1 cellular context compared by ENCODE assay signal in the genomic region with DNA sequence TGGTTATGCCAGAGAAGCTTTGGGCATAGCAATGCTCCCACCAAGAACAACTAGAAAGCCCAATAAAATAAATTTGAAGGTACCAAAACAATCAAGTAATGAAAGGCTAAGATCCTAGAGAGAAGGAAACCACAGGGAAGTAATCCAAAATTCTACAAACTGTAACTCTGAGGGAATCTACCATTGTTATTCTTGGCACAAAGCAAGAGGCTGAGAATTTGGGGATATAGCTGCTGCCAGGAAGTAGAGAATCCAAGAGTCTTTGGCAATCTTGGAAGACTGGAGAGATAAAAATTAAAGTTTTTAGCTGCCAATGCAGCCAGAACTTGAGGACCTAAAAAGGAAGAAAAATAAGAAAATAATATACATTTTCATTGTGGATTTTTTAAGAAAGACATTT.
TF ChIP-seq lines count a peak whose summit lies in the region.

No MANE protein-coding gene starts in this region.

TF ChIP-seq in HEK293, 187 proteins besides CTCF, POLR2A, EP300 and RAD21 (continued from another document):
- TF ChIP-seq, protein P1, sequence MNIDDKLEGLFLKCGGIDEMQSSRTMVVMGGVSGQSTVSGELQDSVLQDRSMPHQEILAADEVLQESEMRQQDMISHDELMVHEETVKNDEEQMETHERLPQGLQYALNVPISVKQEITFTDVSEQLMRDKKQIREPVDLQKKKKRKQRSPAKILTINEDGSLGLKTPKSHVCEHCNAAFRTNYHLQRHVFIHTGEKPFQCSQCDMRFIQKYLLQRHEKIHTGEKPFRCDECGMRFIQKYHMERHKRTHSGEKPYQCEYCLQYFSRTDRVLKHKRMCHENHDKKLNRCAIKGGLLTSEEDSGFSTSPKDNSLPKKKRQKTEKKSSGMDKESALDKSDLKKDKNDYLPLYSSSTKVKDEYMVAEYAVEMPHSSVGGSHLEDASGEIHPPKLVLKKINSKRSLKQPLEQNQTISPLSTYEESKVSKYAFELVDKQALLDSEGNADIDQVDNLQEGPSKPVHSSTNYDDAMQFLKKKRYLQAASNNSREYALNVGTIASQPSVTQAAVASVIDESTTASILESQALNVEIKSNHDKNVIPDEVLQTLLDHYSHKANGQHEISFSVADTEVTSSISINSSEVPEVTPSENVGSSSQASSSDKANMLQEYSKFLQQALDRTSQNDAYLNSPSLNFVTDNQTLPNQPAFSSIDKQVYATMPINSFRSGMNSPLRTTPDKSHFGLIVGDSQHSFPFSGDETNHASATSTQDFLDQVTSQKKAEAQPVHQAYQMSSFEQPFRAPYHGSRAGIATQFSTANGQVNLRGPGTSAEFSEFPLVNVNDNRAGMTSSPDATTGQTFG (tag by site-specific recombination; IDR thresholded peaks at IDR 0.05; ENCODE audit: borderline replicate concordance): no peak
- TF ChIP-seq TRIM28 (IDR thresholded peaks at IDR 0.05; ENCODE audit: borderline replicate concordance, low read length): no peak
